10 cellular contexts compared by ENCODE assay signal in the genomic region with DNA sequence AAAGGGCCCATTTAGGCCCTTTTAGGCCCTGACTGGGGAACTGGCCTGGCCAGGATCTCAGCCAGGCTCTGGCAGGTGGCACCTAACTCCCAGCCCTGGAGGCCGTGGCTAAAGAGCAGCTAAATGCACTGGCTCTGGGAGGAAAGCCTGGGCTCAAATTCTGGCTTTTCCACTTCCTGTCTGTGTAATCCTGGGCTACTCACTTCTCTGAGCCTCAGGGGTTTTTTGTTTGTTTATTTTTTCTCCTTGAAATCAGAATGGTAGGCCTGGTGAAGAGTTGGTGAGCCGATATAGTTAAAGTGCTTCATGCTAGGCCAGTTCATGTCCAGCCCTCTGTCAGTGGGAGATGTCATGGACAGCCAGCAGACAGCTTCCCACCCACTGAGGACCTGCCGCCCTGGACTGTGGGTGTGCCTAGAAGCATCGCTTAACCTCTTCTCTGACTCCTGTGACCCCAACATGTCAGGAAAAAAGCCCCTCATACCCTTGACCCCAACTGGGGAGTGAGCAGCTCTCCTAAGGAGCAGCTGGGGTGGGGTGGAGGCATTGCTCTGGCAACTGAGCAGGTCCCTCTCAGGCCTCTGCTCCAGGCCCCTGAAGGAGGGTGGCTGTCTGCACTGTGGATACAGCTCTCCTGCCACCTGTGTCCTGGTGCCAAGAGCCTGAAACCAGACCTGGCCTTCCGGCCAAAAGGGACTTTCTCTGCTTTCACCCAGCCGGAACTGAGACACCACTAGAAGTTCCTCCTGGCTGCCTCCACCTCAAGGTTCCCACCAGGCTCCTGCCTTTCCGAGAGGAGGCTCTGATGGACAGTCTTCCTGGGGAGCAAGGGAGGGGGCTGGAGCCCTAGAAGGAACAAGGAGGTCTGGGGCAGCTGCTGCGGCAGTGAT. TPM values are rescaled to one million over a fixed set of nuclear protein-coding genes. Genes with fewer than 3 reads are reported as not detected.
DNase-seq lines count a peak whose midpoint lies in the region; ATAC-seq and TF ChIP-seq lines count a peak whose summit lies in the region.
"Had no signal": no experiment of that assay in that cellular context is flagged by ENCODE, and none has a peak within 500 bp of the region (broad histone marks: within the 10 kb centered on the region; RNA-seq: fewer than 3 reads in every experiment).

No MANE protein-coding gene starts in this region.

- peak overlapping the region in 2 of 3 experiments; percentile 61 to 81; a peak in 2 of 7 replicates for H3K27ac Mint-ChIP-seq in H9
- no peak overlapping the region for H3K27ac Mint-ChIP-seq in naive thymus-derived CD4-positive, alpha-beta T cell
- H3K27ac Mint-ChIP-seq: activated naive CD8-positive, alpha-beta T cell treated with anti-CD3 and anti-CD28 coated beads, Interleukin-2, amount 10 ng/mL, durations not matched to agents 7 days and 5 days had no signal

- H3K27me3 ChIP-seq in H9 (ENCODE audit: insufficient read depth, low read length): no peaks in the 10 kb centered on the region
- no peaks in the 10 kb centered on the region for H3K27me3 ChIP-seq in SJCRH30
- H3K27me3 ChIP-seq in skeletal muscle satellite cell (ENCODE audit: control insufficient read depth, insufficient read depth, low read length): no peaks in the 10 kb centered on the region
- no peaks in the 10 kb centered on the region for H3K27me3 ChIP-seq in naive thymus-derived CD4-positive, alpha-beta T cell (ENCODE audit: control insufficient read depth in 2 of 2, insufficient read depth in 2 of 2, low read length in 2 of 2)

- no peak overlapping the region for H3K18ac ChIP-seq in H9 (ENCODE audit: insufficient read length, low read depth, low read length)

- H2BK15ac ChIP-seq in H9 (ENCODE audit: low read depth, low read length): no peak overlapping the region

- ATAC-seq in HG03097 (IDR thresholded peaks at IDR 0.05; ENCODE audit: low FRiP score, unreplicated experiment): no peak
- no peak for ATAC-seq in naive thymus-derived CD4-positive, alpha-beta T cell
- ATAC-seq in GM21367 (IDR thresholded peaks at IDR 0.05; ENCODE audit: unreplicated experiment): no peak

- H3K4me2 ChIP-seq in H9 (ENCODE audit: insufficient read depth, insufficient read length, low read length) (no peak overlapping the region), skeletal muscle satellite cell (ENCODE audit: low read length) (peak overlapping the region; percentile 53)

- no peak overlapping the region for H3K14ac ChIP-seq in H9 (ENCODE audit: insufficient read depth, low read length)

- no peaks in the 10 kb centered on the region for H3K9me3 Mint-ChIP-seq in H9
- no peaks in the 10 kb centered on the region for H3K9me3 Mint-ChIP-seq in naive thymus-derived CD4-positive, alpha-beta T cell
- H3K9me3 Mint-ChIP-seq: activated naive CD8-positive, alpha-beta T cell treated with anti-CD3 and anti-CD28 coated beads, Interleukin-2, amount 10 ng/mL, durations not matched to agents 7 days and 5 days had no signal

- no peak for TF ChIP-seq CTCF in H9 (conservative IDR thresholded peaks at IDR 0.05)
- TF ChIP-seq CTCF in fibroblast of villous mesenchyme (IDR thresholded peaks at IDR 0.05; ENCODE audit: insufficient read depth, low read depth, low read length): no peak

- no peak overlapping the region for H3T11ph ChIP-seq in H9 (ENCODE audit: low read length)

- H2BK12ac ChIP-seq in H9 (ENCODE audit: insufficient read length, low read depth, low read length): no peak overlapping the region

- H3K36me3 ChIP-seq in SJCRH30 (no peaks in the 10 kb centered on the region), skeletal muscle satellite cell (ENCODE audit: insufficient read depth, low read length) (peaks cover 25% of the 10 kb centered on the region)
- H3K36me3 ChIP-seq in naive thymus-derived CD4-positive, alpha-beta T cell (ENCODE audit: control insufficient read depth in 2 of 3, insufficient read depth in 3 of 3, low read length in 3 of 3): peaks cover 0 to 7% (median 0%) of the 10 kb centered on the region in 3 experiments

- H3K9me3 ChIP-seq in H9 (ENCODE audit: control insufficient read depth, low read depth, low read length) (no peaks in the 10 kb centered on the region), SJCRH30 (replicated peaks) (no peaks in the 10 kb centered on the region), skeletal muscle satellite cell (replicated peaks; ENCODE audit: low read length) (no peaks in the 10 kb centered on the region)
- no peaks in the 10 kb centered on the region for H3K9me3 ChIP-seq in naive thymus-derived CD4-positive, alpha-beta T cell (ENCODE audit: control insufficient read depth in 2 of 3, low read length in 3 of 3)

- H3K79me2 ChIP-seq in H9 (ENCODE audit: insufficient read depth, low read length): no peaks in the 10 kb centered on the region

- no peak overlapping the region for H3K9ac ChIP-seq in H9 (ENCODE audit: extremely low read depth, insufficient read length, low read length)
- H3K9ac ChIP-seq in skeletal muscle satellite cell (ENCODE audit: low read depth, low read length): peak overlapping the region; percentile 35

- H3K4me3 ChIP-seq in SJCRH30: no peak overlapping the region
- no peak overlapping the region for H3K4me3 ChIP-seq in fibroblast of villous mesenchyme (ENCODE audit: low read depth, low read length)
- peak overlapping the region; percentile 11 for H3K4me3 ChIP-seq in skeletal muscle satellite cell (ENCODE audit: low read length)
- no peak overlapping the region for H3K4me3 ChIP-seq in naive thymus-derived CD4-positive, alpha-beta T cell (ENCODE audit: low read length)

- H4K20me1 ChIP-seq in H9 (ENCODE audit: control insufficient read depth, insufficient read depth, insufficient read length): no peaks in the 10 kb centered on the region

- no peak overlapping the region for H4K91ac ChIP-seq in H9 (ENCODE audit: insufficient read length, low read depth, low read length)

- intact Hi-C loops in naive thymus-derived CD4-positive, alpha-beta T cell (cut with micrococcal nuclease): no loop called here

- WGBS in H9 (ENCODE audit: extremely low coverage, insufficient read length, low lambda C conversion rate): no CpG with 5 or more reads among the region's 8 CpGs

- H3K4me1 Mint-ChIP-seq in H9: peaks cover 4 to 12% of the 10 kb centered on the region in 2 experiments
- peaks cover 20 to 55% (median 34%) of the 10 kb centered on the region in 7 donors for H3K4me1 Mint-ChIP-seq in naive thymus-derived CD4-positive, alpha-beta T cell
- H3K4me1 Mint-ChIP-seq: activated naive CD8-positive, alpha-beta T cell treated with anti-CD3 and anti-CD28 coated beads, Interleukin-2, amount 10 ng/mL, durations not matched to agents 7 days and 5 days had no signal

- H3K23ac ChIP-seq in H9 (ENCODE audit: insufficient read length, low read depth, low read length): no peak overlapping the region

- H4K5ac ChIP-seq in H9 (ENCODE audit: insufficient read length, low read depth, low read length): no peak overlapping the region

- H3K23me2 ChIP-seq in H9 (ENCODE audit: insufficient read length, low read depth, low read length, poor library complexity, severe bottlenecking): no peaks in the 10 kb centered on the region

- no peaks in the 10 kb centered on the region; the same call in 1 of the 2 replicates for H3K27me3 Mint-ChIP-seq in H9 (ENCODE audit: low read depth)
- H3K27me3 Mint-ChIP-seq in naive thymus-derived CD4-positive, alpha-beta T cell: no peaks in the 10 kb centered on the region

- POLR2A ChIA-PET in naive thymus-derived CD4-positive, alpha-beta T cell (lab: Charles Lee): no interaction called here

- no peak overlapping the region for H2AK5ac ChIP-seq in H9 (ENCODE audit: insufficient read length, low read length)

- no peaks in the 10 kb centered on the region for H3K79me1 ChIP-seq in H9 (ENCODE audit: insufficient read depth, low read depth, low read length, poor library complexity, severe bottlenecking)

- H2BK5ac ChIP-seq in H9 (ENCODE audit: insufficient read length, low read length): no peak overlapping the region

- no peak overlapping the region for H3K56ac ChIP-seq in H9 (ENCODE audit: insufficient read length, low read depth, low read length)

- H2BK20ac ChIP-seq in H9 (ENCODE audit: low read depth, low read length, poor library complexity, severe bottlenecking): no peak overlapping the region

- H4K8ac ChIP-seq in H9 (replicated peaks; ENCODE audit: insufficient read length, low read depth, low read length): no peak overlapping the region

- DNase-seq in H9: no peak
- DNase-seq in SJCRH30: peak; percentile 73 to 89
- DNase-seq in fibroblast of villous mesenchyme (ENCODE audit: low read depth): peak; percentile 56
- DNase-seq in C1 segment of cervical spinal cord (lab: John Stamatoyannopoulos, UW): no peak
- no peak for DNase-seq in naive thymus-derived CD4-positive, alpha-beta T cell
- DNase-seq: activated naive CD8-positive, alpha-beta T cell treated with anti-CD3 and anti-CD28 coated beads, Interleukin-2, amount 10 ng/mL, durations not matched to agents 7 days and 5 days; MM.1S had no signal

- no peak overlapping the region for H3K27ac ChIP-seq in H9 (ENCODE audit: insufficient read length, low read depth, low read length)
- no peak overlapping the region for H3K27ac ChIP-seq in SJCRH30
- no peak overlapping the region for H3K27ac ChIP-seq in naive thymus-derived CD4-positive, alpha-beta T cell (ENCODE audit: low read depth, low read length)

- no peaks in the 10 kb centered on the region; a peak in 1 of 7 replicates for H3K36me3 Mint-ChIP-seq in H9 (ENCODE audit: insufficient read depth in 1 of 3, low read depth in 3 of 3)
- H3K36me3 Mint-ChIP-seq in naive thymus-derived CD4-positive, alpha-beta T cell: peaks cover 0 to 7% (median 0%) of the 10 kb centered on the region in 5 donors
- H3K36me3 Mint-ChIP-seq: activated naive CD8-positive, alpha-beta T cell treated with anti-CD3 and anti-CD28 coated beads, Interleukin-2, amount 10 ng/mL, durations not matched to agents 7 days and 5 days had no signal

- H2AFZ ChIP-seq in H9 (ENCODE audit: low read length): no peak overlapping the region

- no peak overlapping the region for H3K4ac ChIP-seq in H9 (ENCODE audit: low read depth, low read length)

- CTCF ChIA-PET in naive thymus-derived CD4-positive, alpha-beta T cell (lab: Charles Lee): no interaction called here

- no peak overlapping the region for H3K4me3 Mint-ChIP-seq in H9
- H3K4me3 Mint-ChIP-seq in naive thymus-derived CD4-positive, alpha-beta T cell: no peak overlapping the region
- H3K4me3 Mint-ChIP-seq: activated naive CD8-positive, alpha-beta T cell treated with anti-CD3 and anti-CD28 coated beads, Interleukin-2, amount 10 ng/mL, durations not matched to agents 7 days and 5 days had no signal

- H3K4me1 ChIP-seq in H9 (ENCODE audit: insufficient read depth, low read length): no peaks in the 10 kb centered on the region
- peaks cover 34% of the 10 kb centered on the region for H3K4me1 ChIP-seq in SJCRH30
- H3K4me1 ChIP-seq in skeletal muscle satellite cell (ENCODE audit: control insufficient read depth, insufficient read depth, low read length): peaks cover 36% of the 10 kb centered on the region
- peaks cover 4% of the 10 kb centered on the region in 2 donors for H3K4me1 ChIP-seq in naive thymus-derived CD4-positive, alpha-beta T cell (ENCODE audit: control insufficient read depth in 2 of 2, insufficient read depth in 2 of 2, low read length in 2 of 2)

- no peak overlapping the region for H2BK120ac ChIP-seq in H9 (ENCODE audit: low read depth, low read length, poor library complexity, severe bottlenecking)

RNA-seq across cellular contexts. Expression of a gene that starts 57.2 kb away (rescaled TPM):
- total RNA-seq in H9 (2021): 217 and 218 TPM in 2 replicates
- 0.49 and 0.76 TPM in 2 replicates for total RNA-seq in SJCRH30 (2014; rRNA removed; shearing (Covaris generic))
- 184 and 195 TPM in 2 replicates for total RNA-seq in fibroblast of villous mesenchyme
- total RNA-seq in skeletal muscle satellite cell (2012; rRNA removed): 14.4 and 44.6 TPM in 2 replicates
- total RNA-seq in naive thymus-derived CD4-positive, alpha-beta T cell: 1 to 10 TPM in 1 of 5 experiments, under 1 TPM in 2, not detected in 2; 0.29 to 2.4 (median 0.29) TPM
- polyA plus RNA-seq in naive thymus-derived CD4-positive, alpha-beta T cell: not detected

Comparison
In these comparisons a context has a peak if more than half of its experiments do, and no peak if none do; other contexts are left out.
1. DNase-seq: peak in SJCRH30 (2 of 2) and fibroblast of villous mesenchyme (single experiment); none in H9 (single experiment), C1 segment of cervical spinal cord (0 of 14) and naive thymus-derived CD4-positive, alpha-beta T cell (0 of 9).
2. H3K27ac Mint-ChIP-seq: peak in H9 (2 of 3); none in naive thymus-derived CD4-positive, alpha-beta T cell (0 of 9).
3. RNA of a gene that starts 57.2 kb away (total RNA-seq): 217 to 218 TPM in H9 and 184 to 195 TPM in fibroblast of villous mesenchyme; 0.49 to 0.76 TPM in SJCRH30 and 0.29 to 2.4 TPM in naive thymus-derived CD4-positive, alpha-beta T cell; every median in the first group is over 10 times any median in the second.